ENCODE assay signal across 9 cellular contexts in genomic region chr20:64035933-64036345, GRCh38. TPM values are rescaled to one million over a fixed set of nuclear protein-coding genes. Genes with fewer than 3 reads are reported as not detected.
DNase-seq lines count a peak whose midpoint lies in the region; ATAC-seq and TF ChIP-seq lines count a peak whose summit lies in the region.
"Had no signal": no experiment of that assay in that cellular context is flagged by ENCODE, and none has a peak within 500 bp of the region (broad histone marks: within the 10 kb centered on the region; RNA-seq: fewer than 3 reads in every experiment).

A gene with protein sequence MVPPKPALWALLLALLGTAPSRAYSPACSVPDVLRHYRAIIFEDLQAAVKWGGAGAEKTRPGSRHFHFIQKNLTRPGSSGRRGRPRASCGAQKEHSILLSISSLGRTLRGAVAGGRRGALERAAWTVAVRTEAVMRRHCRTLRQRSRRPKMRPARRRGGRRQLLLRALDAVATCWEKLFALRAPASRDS (plus strand): TSS chr20:64036182. CDS start chr20:64036324, 142 bp downstream.

- no peaks in the 10 kb centered on the region for H4K20me1 ChIP-seq in PC-3 (ENCODE audit: low read length)

- POLR2A ChIA-PET in activated naive CD8-positive, alpha-beta T cell treated with anti-CD3 and anti-CD28 coated beads, Interleukin-2, amount 10 ng/mL, durations not matched to agents 7 days and 5 days (lab: Charles Lee): interaction anchor here (1.0 to 7.1 kb wide), 6 partner anchors 9 to 401 kb away, joined by 3 to 142 read pairs (median 4); partner anchors contain the start of genes OPRL1, PRPF6, RGS19 and SAMD10
- POLR2A ChIA-PET in PC-3 (lab: Charles Lee; ENCODE audit: unreplicated experiment): no interaction called here

- no peaks in the 10 kb centered on the region for H3K27me3 Mint-ChIP-seq in activated T-cell treated with anti-CD3 and anti-CD28 coated beads, Interleukin-2, amount 50 U/mL, for 4 hours (ENCODE audit: low read depth)
- no peaks in the 10 kb centered on the region for H3K27me3 Mint-ChIP-seq in activated naive CD8-positive, alpha-beta T cell treated with anti-CD3 and anti-CD28 coated beads, Interleukin-2, amount 10 ng/mL, durations not matched to agents 7 days and 5 days
- peaks cover 52% of the 10 kb centered on the region for H3K27me3 Mint-ChIP-seq in neural crest cell (ENCODE audit: low read depth)

- peak within 1 kb of the TSS; percentile 91 for H3K27ac ChIP-seq in KOPT-K1 (ENCODE audit: low read depth, low read length, poor library complexity, severe bottlenecking)
- H3K27ac ChIP-seq in PC-3 (ENCODE audit: low read length): no peak within 1 kb of the TSS

- no peaks in the 10 kb centered on the region for H3K27me3 ChIP-seq in PC-3 (ENCODE audit: low read length)

- no peak for ATAC-seq in activated T-cell treated with anti-CD3 and anti-CD28 coated beads, Interleukin-2, amount 50 U/mL, for 4 hours
- ATAC-seq in activated naive CD8-positive, alpha-beta T cell treated with anti-CD3 and anti-CD28 coated beads, Interleukin-2, amount 10 ng/mL, durations not matched to agents 7 days and 5 days (ENCODE audit: low read depth): no peak
- ATAC-seq in PC-3: no peak

- DNase-seq in activated T-cell treated with anti-CD3 and anti-CD28 coated beads, Interleukin-2, amount 50 U/mL, for 4 hours: no peak
- DNase-seq in activated T-cell treated with anti-CD3 and anti-CD28 coated beads, Interleukin-2, amount 50 U/mL, for 1 hour: no peak
- no peak for DNase-seq in activated naive CD8-positive, alpha-beta T cell treated with anti-CD3 and anti-CD28 coated beads, Interleukin-2, amount 10 ng/mL, durations not matched to agents 7 days and 5 days
- DNase-seq in neural crest cell (ENCODE audit: low read depth, low spot score): no peak
- no peak for DNase-seq in SW 1271 (lab: John Stamatoyannopoulos, UW)
- DNase-seq in PC-3: no peak
- DNase-seq in hypothalamus (lab: John Stamatoyannopoulos, UW): no peak
- DNase-seq: HCEC 1CT had no signal

- intact Hi-C loops in PC-3 (cut with micrococcal nuclease): no loop called here

- H3K9ac ChIP-seq in PC-3 (ENCODE audit: low read length): no peak within 1 kb of the TSS

- H3K9me3 Mint-ChIP-seq in activated T-cell treated with anti-CD3 and anti-CD28 coated beads, Interleukin-2, amount 50 U/mL, for 4 hours: no peaks in the 10 kb centered on the region
- H3K9me3 Mint-ChIP-seq in activated naive CD8-positive, alpha-beta T cell treated with anti-CD3 and anti-CD28 coated beads, Interleukin-2, amount 10 ng/mL, durations not matched to agents 7 days and 5 days: no peaks in the 10 kb centered on the region
- no peaks in the 10 kb centered on the region for H3K9me3 Mint-ChIP-seq in neural crest cell

- H3F3A ChIP-seq in PC-3 (ENCODE audit: low read length, unreplicated experiment): no peaks in the 10 kb centered on the region

- H3K79me2 ChIP-seq in PC-3 (ENCODE audit: low read length): no peaks in the 10 kb centered on the region

- H3K9me3 ChIP-seq in KOPT-K1 (ENCODE audit: insufficient read depth, low read length, poor library complexity, severe bottlenecking) (no peaks in the 10 kb centered on the region), PC-3 (ENCODE audit: low read length) (no peaks in the 10 kb centered on the region)

- no peaks in the 10 kb centered on the region for H3K9me2 ChIP-seq in PC-3 (replicated peaks; ENCODE audit: low read length)

- no TSS peak for BruUV-seq in PC-3 (replicated peaks; lab: Mats Ljungman, UMichigan)

- no peak within 1 kb of the TSS for H3K4me2 ChIP-seq in PC-3 (ENCODE audit: low read length)

- no peak within 1 kb of the TSS for H2AFZ ChIP-seq in PC-3 (ENCODE audit: low read length)

- H3K4me3 Mint-ChIP-seq in activated T-cell treated with anti-CD3 and anti-CD28 coated beads, Interleukin-2, amount 50 U/mL, for 4 hours: peak within 1 kb of the TSS; percentile 53
- peak within 1 kb of the TSS; percentile 84 for H3K4me3 Mint-ChIP-seq in activated naive CD8-positive, alpha-beta T cell treated with anti-CD3 and anti-CD28 coated beads, Interleukin-2, amount 10 ng/mL, durations not matched to agents 7 days and 5 days
- peak within 1 kb of the TSS; percentile 44 for H3K4me3 Mint-ChIP-seq in neural crest cell

- H3K4me1 Mint-ChIP-seq in activated T-cell treated with anti-CD3 and anti-CD28 coated beads, Interleukin-2, amount 50 U/mL, for 4 hours (ENCODE audit: low read depth): peaks cover 60% of the 10 kb centered on the region
- H3K4me1 Mint-ChIP-seq in activated naive CD8-positive, alpha-beta T cell treated with anti-CD3 and anti-CD28 coated beads, Interleukin-2, amount 10 ng/mL, durations not matched to agents 7 days and 5 days: peaks cover 51% of the 10 kb centered on the region
- H3K4me1 Mint-ChIP-seq in neural crest cell: peaks cover 4% of the 10 kb centered on the region

- peak within 1 kb of the TSS; percentile 98 for H3K27ac Mint-ChIP-seq in activated naive CD8-positive, alpha-beta T cell treated with anti-CD3 and anti-CD28 coated beads, Interleukin-2, amount 10 ng/mL, durations not matched to agents 7 days and 5 days
- no peak within 1 kb of the TSS for H3K27ac Mint-ChIP-seq in neural crest cell (ENCODE audit: unreplicated experiment)

- TF ChIP-seq CTCF in neural crest cell (conservative IDR thresholded peaks at IDR 0.05) (no peak), PC-3 (conservative IDR thresholded peaks at IDR 0.05; ENCODE audit: low read depth, low read length) (no peak)

- CTCF ChIA-PET in PC-3 (lab: Charles Lee): no interaction called here

- no peak within 1 kb of the TSS for H3K4me3 ChIP-seq in PC-3 (ENCODE audit: low read length)

- H3K4me1 ChIP-seq in PC-3 (ENCODE audit: insufficient read depth, low read length): no peaks in the 10 kb centered on the region

- H3K36me3 ChIP-seq in KOPT-K1 (ENCODE audit: insufficient read depth, low read length) (peaks cover 35% of the 10 kb centered on the region), PC-3 (ENCODE audit: low read depth, low read length) (peaks cover 3% of the 10 kb centered on the region; the same call in 1 of the 2 replicates)

- peaks cover 2% of the 10 kb centered on the region for H3K36me3 Mint-ChIP-seq in activated T-cell treated with anti-CD3 and anti-CD28 coated beads, Interleukin-2, amount 50 U/mL, for 4 hours (ENCODE audit: insufficient read depth)
- peaks cover 6% of the 10 kb centered on the region for H3K36me3 Mint-ChIP-seq in activated naive CD8-positive, alpha-beta T cell treated with anti-CD3 and anti-CD28 coated beads, Interleukin-2, amount 10 ng/mL, durations not matched to agents 7 days and 5 days
- H3K36me3 Mint-ChIP-seq in neural crest cell (ENCODE audit: low read depth): no peaks in the 10 kb centered on the region

RNA-seq across cellular contexts. Expression of the gene that starts here (rescaled TPM):
- total RNA-seq in activated T-cell treated with anti-CD3 and anti-CD28 coated beads, Interleukin-2, amount 50 U/mL, for 4 hours: 1 to 10 TPM; 2.6 to 3.9 (median 3.2) TPM
- 1 to 10 TPM; 9.7 to 9.8 TPM for total RNA-seq in activated naive CD8-positive, alpha-beta T cell treated with anti-CD3 and anti-CD28 coated beads, Interleukin-2, amount 10 ng/mL, durations not matched to agents 7 days and 5 days
- total RNA-seq in neural crest cell (2.1 and 2.3 TPM in 2 replicates), PC-3 (2014; rRNA removed) (2.1 and 3.4 TPM in 2 replicates)
